ENCODE assay signal across 9 cellular contexts in genomic region chr15:90560229-90560771, GRCh38. TPM values are rescaled to one million over a fixed set of nuclear protein-coding genes. Genes with fewer than 3 reads are reported as not detected.
DNase-seq lines count a peak whose midpoint lies in the region; ATAC-seq lines count a peak whose summit lies in the region.
"Had no signal": no experiment of that assay in that cellular context is flagged by ENCODE, and none has a peak within 500 bp of the region (broad histone marks: within the 10 kb centered on the region; RNA-seq: fewer than 3 reads in every experiment).

No MANE protein-coding gene starts in this region.

- H3K4me3 ChIP-seq in skeletal muscle tissue (ENCODE audit: low read length in 3 of 3), result no peak overlapping the region

- no peaks in the 10 kb centered on the region for H3K27me3 ChIP-seq in skeletal muscle tissue (ENCODE audit: control insufficient read depth in 3 of 3, insufficient read depth in 3 of 3, low read length in 3 of 3)

- H3K9me3 Mint-ChIP-seq in activated T-helper 2 cell treated with anti-CD3 and anti-CD28 coated beads, Interferon-gamma antibody, Interleukin-2, Interleukin-4, amounts not matched to agents 10 μg/mL and 5 μg/mL and 100 μg/mL, durations not matched to agents 14 hours and 24 hours and 36 hours, result no peaks in the 10 kb centered on the region
- H3K9me3 Mint-ChIP-seq in natural killer cell treated with Interleukin-12 subunit alpha and Interleukin-12 subunit beta and Interleukin-15 and Interleukin-18, amount 100 ng/mL, for 72 hours, result no peaks in the 10 kb centered on the region

- peak overlapping the region; percentile 60 for H3K27ac ChIP-seq in skeletal muscle tissue (ENCODE audit: low read depth, low read length)

- peak overlapping the region in 1 of 3 donors; percentile 29 for H3K9ac ChIP-seq in skeletal muscle tissue (ENCODE audit: low read depth in 1 of 3, low read length in 3 of 3)

- no peak overlapping the region for H3K27ac Mint-ChIP-seq in activated T-helper 2 cell treated with anti-CD3 and anti-CD28 coated beads, Interferon-gamma antibody, Interleukin-2, Interleukin-4, amounts not matched to agents 10 μg/mL and 5 μg/mL and 100 μg/mL, durations not matched to agents 14 hours and 24 hours and 36 hours
- H3K27ac Mint-ChIP-seq in natural killer cell treated with Interleukin-12 subunit alpha and Interleukin-12 subunit beta and Interleukin-15 and Interleukin-18, amount 100 ng/mL, for 72 hours, result peak overlapping the region in 1 of 2 donors; percentile 21

- peaks cover 79% of the 10 kb centered on the region for H3K4me1 Mint-ChIP-seq in activated T-helper 2 cell treated with anti-CD3 and anti-CD28 coated beads, Interferon-gamma antibody, Interleukin-2, Interleukin-4, amounts not matched to agents 10 μg/mL and 5 μg/mL and 100 μg/mL, durations not matched to agents 14 hours and 24 hours and 36 hours (ENCODE audit: low read depth)
- peaks cover 55 to 61% of the 10 kb centered on the region in 2 donors for H3K4me1 Mint-ChIP-seq in natural killer cell treated with Interleukin-12 subunit alpha and Interleukin-12 subunit beta and Interleukin-15 and Interleukin-18, amount 100 ng/mL, for 72 hours (ENCODE audit: low read depth in 2 of 2)

- H3K4me1 ChIP-seq in skeletal muscle tissue (ENCODE audit: control insufficient read depth in 3 of 3, insufficient read depth in 3 of 3, low read length in 3 of 3), result peaks cover 32 to 44% (median 37%) of the 10 kb centered on the region in 3 donors

- no peaks in the 10 kb centered on the region for H3K36me3 ChIP-seq in skeletal muscle tissue (ENCODE audit: control insufficient read depth in 3 of 3, insufficient read depth in 3 of 3, low read length in 3 of 3)

- no peaks in the 10 kb centered on the region for H3K27me3 Mint-ChIP-seq in activated T-helper 2 cell treated with anti-CD3 and anti-CD28 coated beads, Interferon-gamma antibody, Interleukin-2, Interleukin-4, amounts not matched to agents 10 μg/mL and 5 μg/mL and 100 μg/mL, durations not matched to agents 14 hours and 24 hours and 36 hours (ENCODE audit: low read depth)
- H3K27me3 Mint-ChIP-seq in natural killer cell treated with Interleukin-12 subunit alpha and Interleukin-12 subunit beta and Interleukin-15 and Interleukin-18, amount 100 ng/mL, for 72 hours, result no peaks in the 10 kb centered on the region

- H3K36me3 Mint-ChIP-seq in activated T-helper 2 cell treated with anti-CD3 and anti-CD28 coated beads, Interferon-gamma antibody, Interleukin-2, Interleukin-4, amounts not matched to agents 10 μg/mL and 5 μg/mL and 100 μg/mL, durations not matched to agents 14 hours and 24 hours and 36 hours (ENCODE audit: low read depth), result peaks cover 63% of the 10 kb centered on the region
- H3K36me3 Mint-ChIP-seq in natural killer cell treated with Interleukin-12 subunit alpha and Interleukin-12 subunit beta and Interleukin-15 and Interleukin-18, amount 100 ng/mL, for 72 hours, result no peaks in the 10 kb centered on the region

- H3K4me3 Mint-ChIP-seq in activated T-helper 2 cell treated with anti-CD3 and anti-CD28 coated beads, Interferon-gamma antibody, Interleukin-2, Interleukin-4, amounts not matched to agents 10 μg/mL and 5 μg/mL and 100 μg/mL, durations not matched to agents 14 hours and 24 hours and 36 hours (ENCODE audit: low read depth), result no peak overlapping the region
- H3K4me3 Mint-ChIP-seq in natural killer cell treated with Interleukin-12 subunit alpha and Interleukin-12 subunit beta and Interleukin-15 and Interleukin-18, amount 100 ng/mL, for 72 hours, result no peak overlapping the region

- H3K9me3 ChIP-seq in skeletal muscle tissue (ENCODE audit: control insufficient read depth in 3 of 3, low read length in 3 of 3), result no peaks in the 10 kb centered on the region

- ATAC-seq in left ventricle myocardium superior, result peak; percentile 60
- ATAC-seq in natural killer cell treated with Interleukin-12 subunit alpha and Interleukin-12 subunit beta and Interleukin-15 and Interleukin-18, amount 100 ng/mL, for 72 hours, result no peak

- DNase-seq in GM03348 (ENCODE audit: low spot score), result peak; percentile 86
- DNase-seq in amniotic epithelial cell (ENCODE audit: low read depth), result peak; percentile 99
- peak; percentile 72 for DNase-seq in left ventricle myocardium superior
- no peak for DNase-seq in activated CD4-positive, CD25-positive, alpha-beta regulatory T cell (lab: John Stamatoyannopoulos, UW)
- DNase-seq in activated T-helper 2 cell treated with anti-CD3 and anti-CD28 coated beads, Interferon-gamma antibody, Interleukin-2, Interleukin-4, amounts not matched to agents 10 μg/mL and 5 μg/mL and 100 μg/mL, durations not matched to agents 14 hours and 24 hours and 36 hours (ENCODE audit: low spot score), result no peak
- no peak for DNase-seq in retina
- DNase-seq in natural killer cell treated with Interleukin-12 subunit alpha and Interleukin-12 subunit beta and Interleukin-15 and Interleukin-18, amount 100 ng/mL, for 72 hours (ENCODE audit: low spot score), result no peak
- DNase-seq: stimulated activated naive CD4-positive, alpha-beta T cell treated with Interleukin-2 at 50 U/mL for 16 hours had no signal

- intact Hi-C loops in left ventricle myocardium superior (cut with micrococcal nuclease), result no loop called here
- intact Hi-C loops in activated T-helper 2 cell treated with anti-CD3 and anti-CD28 coated beads, Interferon-gamma antibody, Interleukin-2, Interleukin-4, amounts not matched to agents 10 μg/mL and 5 μg/mL and 100 μg/mL, durations not matched to agents 14 hours and 24 hours and 36 hours (cut with micrococcal nuclease), result loop anchor here (10.0 kb wide), 1 partner anchor 135 kb away; no protein-coding TSS in a partner anchor

RNA-seq across cellular contexts. Expression of gene CRTC3, which starts 30.6 kb away (rescaled TPM):
- total RNA-seq in left ventricle myocardium superior (29.8 TPM), skeletal muscle tissue (23.0 TPM)
- 59.7 and 61.8 TPM in 2 replicates for total RNA-seq in activated T-helper 2 cell treated with anti-CD3 and anti-CD28 coated beads, Interferon-gamma antibody, Interleukin-2, Interleukin-4, amounts not matched to agents 10 μg/mL and 5 μg/mL and 100 μg/mL, durations not matched to agents 14 hours and 24 hours and 36 hours
- 10 to 100 TPM; 44.1 to 69.4 TPM for total RNA-seq in natural killer cell treated with Interleukin-12 subunit alpha and Interleukin-12 subunit beta and Interleukin-15 and Interleukin-18, amount 100 ng/mL, for 72 hours

Comparison
In these comparisons a context has a peak if more than half of its experiments do, and no peak if none do; other contexts are left out.
1. DNase-seq: peak in GM03348 (single experiment), amniotic epithelial cell (single experiment) and left ventricle myocardium superior (single experiment); none in activated CD4-positive, CD25-positive, alpha-beta regulatory T cell (0 of 4), activated T-helper 2 cell treated with anti-CD3 and anti-CD28 coated beads, Interferon-gamma antibody, Interleukin-2, Interleukin-4, amounts not matched to agents 10 μg/mL and 5 μg/mL and 100 μg/mL, durations not matched to agents 14 hours and 24 hours and 36 hours (single experiment), retina (single experiment) and natural killer cell treated with Interleukin-12 subunit alpha and Interleukin-12 subunit beta and Interleukin-15 and Interleukin-18, amount 100 ng/mL, for 72 hours (single experiment).